In genomic region chr18:22344908-22345670, GRCh38 we compare ENCODE assay signal across 11 cellular contexts.
DNase-seq lines count a peak whose midpoint lies in the region; ATAC-seq and FAIRE-seq lines count a peak whose summit lies in the region.
"Had no signal": no experiment of that assay in that cellular context is flagged by ENCODE, and none has a peak within 500 bp of the region (broad histone marks: within the 10 kb centered on the region; RNA-seq: fewer than 3 reads in every experiment).

No MANE protein-coding gene starts in this region.

- peaks cover 13% of the 10 kb centered on the region for H3K36me3 Mint-ChIP-seq in central memory CD8-positive, alpha-beta T cell (ENCODE audit: insufficient read depth)

- H3K27ac Mint-ChIP-seq in central memory CD8-positive, alpha-beta T cell (ENCODE audit: low read depth), result peak overlapping the region; percentile 99

- H3K36me3 ChIP-seq in small intestine (ENCODE audit: control insufficient read depth in 2 of 2, insufficient read depth in 2 of 2, low read length in 2 of 2), result no peaks in the 10 kb centered on the region
- H3K36me3 ChIP-seq in effector memory CD4-positive, alpha-beta T cell (ENCODE audit: control insufficient read depth, insufficient read depth, low read length), result no peaks in the 10 kb centered on the region

- no peaks in the 10 kb centered on the region for H3K9me3 ChIP-seq in small intestine (ENCODE audit: control insufficient read depth, low read depth)
- H3K9me3 ChIP-seq in effector memory CD4-positive, alpha-beta T cell (ENCODE audit: control insufficient read depth, low read length), result no peaks in the 10 kb centered on the region

- DNase-seq in NOMO-1 (lab: John Stamatoyannopoulos, UW; ENCODE audit: unreplicated experiment in 2 of 2) (peak; percentile 30 to 41), small intestine (peak; percentile 81), posterior cingulate gyrus (no peak), ureter (ENCODE audit: low spot score) (no peak)
- peak in 1 of 2 donors; percentile 61 for DNase-seq in central memory CD8-positive, alpha-beta T cell (ENCODE audit: low spot score in 2 of 2)
- no peak for DNase-seq in effector memory CD4-positive, alpha-beta T cell
- DNase-seq: cerebellar nuclear complex; islet precursor cell; RPMI8226; stimulated activated naive CD4-positive, alpha-beta T cell treated with Interleukin-2 at 50 U/mL for 16 hours had no signal

- peaks cover 4 to 8% of the 10 kb centered on the region in 2 donors for H3K4me1 ChIP-seq in small intestine (ENCODE audit: control insufficient read depth in 2 of 2, insufficient read depth in 1 of 2, low read depth in 1 of 2, low read length in 1 of 2)
- H3K4me1 ChIP-seq in effector memory CD4-positive, alpha-beta T cell (ENCODE audit: control insufficient read depth, insufficient read depth, low read length, poor library complexity, severe bottlenecking), result no peaks in the 10 kb centered on the region

- H3K9me3 Mint-ChIP-seq in central memory CD8-positive, alpha-beta T cell, result no peaks in the 10 kb centered on the region

- FAIRE-seq in small intestine (lab: Jason Lieb, UNC), result no peak

- peaks cover 87% of the 10 kb centered on the region for H3K4me1 Mint-ChIP-seq in central memory CD8-positive, alpha-beta T cell

- intact Hi-C loops in posterior cingulate gyrus (cut with DNase I), result no loop called here

- no peaks in the 10 kb centered on the region for H3K27me3 Mint-ChIP-seq in central memory CD8-positive, alpha-beta T cell

- H3K27me3 ChIP-seq in small intestine (ENCODE audit: control insufficient read depth in 2 of 2, insufficient read depth in 2 of 2, low read length in 2 of 2), result peaks cover 0 to 4% of the 10 kb centered on the region in 2 donors
- H3K27me3 ChIP-seq in effector memory CD4-positive, alpha-beta T cell (replicated peaks; ENCODE audit: control insufficient read depth, insufficient read depth, low read length, poor library complexity, severe bottlenecking), result no peaks in the 10 kb centered on the region

- peak overlapping the region; percentile 89 for H3K4me3 Mint-ChIP-seq in central memory CD8-positive, alpha-beta T cell

- peak; percentile 66 for ATAC-seq in GM18909 (IDR thresholded peaks at IDR 0.05; ENCODE audit: poor library complexity, unreplicated experiment)
- peak; percentile 80 for ATAC-seq in central memory CD8-positive, alpha-beta T cell (replicated peaks; ENCODE audit: extremely low read depth, poor library complexity, severe bottlenecking)

- WGBS in small intestine, 3 donors, result 13 to 33% (median 21%) methylated on average over 3 of the region's 3 CpGs

- peak overlapping the region; percentile 36 to 72 for H3K27ac ChIP-seq in small intestine (ENCODE audit: low read depth in 1 of 2, low read length in 1 of 2)
- H3K27ac ChIP-seq in effector memory CD4-positive, alpha-beta T cell (ENCODE audit: insufficient read depth, low read length, poor library complexity, severe bottlenecking), result no peak overlapping the region

- H3K4me3 ChIP-seq in small intestine (ENCODE audit: low read depth in 1 of 2, low read length in 2 of 2), result no peak overlapping the region
- H3K4me3 ChIP-seq in effector memory CD4-positive, alpha-beta T cell (ENCODE audit: insufficient read depth, low read depth, low read length, poor library complexity, severe bottlenecking), result no peak overlapping the region

Comparison
In these comparisons a context has a peak if more than half of its experiments do, and no peak if none do; other contexts are left out.
1. DNase-seq: peak in NOMO-1 (2 of 2) and small intestine (single experiment); none in posterior cingulate gyrus (0 of 10), ureter (single experiment) and effector memory CD4-positive, alpha-beta T cell (0 of 3).